Comparison of ENCODE assay signal across 21 cellular contexts in the genomic region with DNA sequence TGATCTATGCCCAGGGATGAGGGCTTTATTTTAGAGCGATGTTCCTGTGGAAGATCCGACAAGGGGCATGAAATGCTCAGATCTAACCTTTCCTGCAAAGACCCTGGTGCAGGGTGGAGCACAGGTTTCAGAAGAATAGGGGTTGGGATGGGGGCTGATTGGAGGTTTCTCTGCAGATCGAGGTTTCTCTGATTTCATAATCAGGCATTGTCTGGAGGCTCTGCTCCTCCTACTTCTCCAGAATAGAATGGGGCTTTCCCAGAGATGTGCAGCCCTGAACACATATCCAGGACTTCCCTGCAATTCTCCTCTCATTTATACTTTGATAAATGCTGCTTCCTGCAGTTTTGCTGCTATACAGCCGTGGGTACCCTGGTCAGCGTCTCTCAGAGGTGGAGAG.
DNase-seq lines count a peak whose midpoint lies in the region; ATAC-seq and TF ChIP-seq lines count a peak whose summit lies in the region.
"Had no signal": no experiment of that assay in that cellular context is flagged by ENCODE, and none has a peak within 500 bp of the region (broad histone marks: within the 10 kb centered on the region; RNA-seq: fewer than 3 reads in every experiment).

No MANE protein-coding gene starts in this region.

- no peaks in the 10 kb centered on the region for H3K36me3 ChIP-seq in GM23248 (ENCODE audit: low read depth)
- no peaks in the 10 kb centered on the region for H3K36me3 ChIP-seq in mucosa of descending colon (ENCODE audit: low read depth)
- H3K36me3 ChIP-seq: BE2C had no signal

- H3K79me2 ChIP-seq in GM23248 (ENCODE audit: insufficient read depth) = no peaks in the 10 kb centered on the region

- H3K9ac ChIP-seq in GM23248 = no peak overlapping the region

- CTCF ChIA-PET in activated CD8-positive, alpha-beta memory T cell treated with anti-CD3 and anti-CD28 coated beads, Interleukin-2, amount 10 ng/mL, durations not matched to agents 7 days and 5 days (lab: Charles Lee) = no interaction called here

- in situ Hi-C loops in GM23248 (cut with MboI) = no loop called here

- no peaks in the 10 kb centered on the region for H3K36me3 Mint-ChIP-seq in activated CD8-positive, alpha-beta memory T cell treated with anti-CD3 and anti-CD28 coated beads, Interleukin-2, amount 10 ng/mL, durations not matched to agents 7 days and 5 days
- no peaks in the 10 kb centered on the region for H3K36me3 Mint-ChIP-seq in activated T-helper 2 cell treated with anti-CD3 and anti-CD28 coated beads, Interferon-gamma antibody, Interleukin-2, Interleukin-4, amounts not matched to agents 10 μg/mL and 5 μg/mL and 100 μg/mL, durations not matched to agents 14 hours and 24 hours and 36 hours (ENCODE audit: low read depth)
- H3K36me3 Mint-ChIP-seq: CD4-positive, CD25-positive, alpha-beta regulatory T cell had no signal

- H3K9me3 ChIP-seq in GM23248 (ENCODE audit: low read depth) (no peaks in the 10 kb centered on the region), mucosa of descending colon (no peaks in the 10 kb centered on the region)
- H3K9me3 ChIP-seq: BE2C had no signal

- no peak overlapping the region for H3K27ac Mint-ChIP-seq in activated CD8-positive, alpha-beta memory T cell treated with anti-CD3 and anti-CD28 coated beads, Interleukin-2, amount 10 ng/mL, durations not matched to agents 7 days and 5 days
- no peak overlapping the region for H3K27ac Mint-ChIP-seq in activated T-helper 2 cell treated with anti-CD3 and anti-CD28 coated beads, Interferon-gamma antibody, Interleukin-2, Interleukin-4, amounts not matched to agents 10 μg/mL and 5 μg/mL and 100 μg/mL, durations not matched to agents 14 hours and 24 hours and 36 hours
- H3K27ac Mint-ChIP-seq: CD8-positive, alpha-beta memory T cell; GM23338 had no signal

- H3K4me3 ChIP-seq in GM23248 (no peak overlapping the region), choroid plexus epithelial cell (ENCODE audit: low read depth, low read length) (no peak overlapping the region), coronary artery (no peak overlapping the region), mucosa of descending colon (no peak overlapping the region)
- H3K4me3 ChIP-seq: GM12878, GM23338 had no signal

- H3K27ac ChIP-seq in GM23248 = no peak overlapping the region
- H3K27ac ChIP-seq in coronary artery = no peak overlapping the region
- H3K27ac ChIP-seq: HL-60 had no signal

- no peak overlapping the region for H2AFZ ChIP-seq in GM23248
- H2AFZ ChIP-seq: GM23338 had no signal

- H3K27me3 ChIP-seq in GM23248 (replicated peaks; ENCODE audit: insufficient read depth) = no peaks in the 10 kb centered on the region
- H3K27me3 ChIP-seq: BE2C had no signal

- H3K27me3 Mint-ChIP-seq in activated CD8-positive, alpha-beta memory T cell treated with anti-CD3 and anti-CD28 coated beads, Interleukin-2, amount 10 ng/mL, durations not matched to agents 7 days and 5 days = no peaks in the 10 kb centered on the region
- no peaks in the 10 kb centered on the region for H3K27me3 Mint-ChIP-seq in activated T-helper 2 cell treated with anti-CD3 and anti-CD28 coated beads, Interferon-gamma antibody, Interleukin-2, Interleukin-4, amounts not matched to agents 10 μg/mL and 5 μg/mL and 100 μg/mL, durations not matched to agents 14 hours and 24 hours and 36 hours (ENCODE audit: low read depth)
- H3K27me3 Mint-ChIP-seq: CD8-positive, alpha-beta memory T cell had no signal

- DNase-seq in GM23248 = peak; percentile 1
- peak; percentile 22 for DNase-seq in NCI-H226
- DNase-seq in choroid plexus epithelial cell (ENCODE audit: low read depth) = peak; percentile 28
- peak in 23 of 42 donors; percentile 2 to 64 (median 26) for DNase-seq in head of caudate nucleus
- DNase-seq in activated CD8-positive, alpha-beta memory T cell treated with anti-CD3 and anti-CD28 coated beads, Interleukin-2, amount 10 ng/mL, durations not matched to agents 7 days and 5 days = no peak
- DNase-seq in coronary artery (ENCODE audit: low spot score) = no peak
- no peak for DNase-seq in activated T-helper 2 cell treated with anti-CD3 and anti-CD28 coated beads, Interferon-gamma antibody, Interleukin-2, Interleukin-4, amounts not matched to agents 10 μg/mL and 5 μg/mL and 100 μg/mL, durations not matched to agents 14 hours and 24 hours and 36 hours (ENCODE audit: low spot score)
- no peak for DNase-seq in mucosa of descending colon
- DNase-seq: ACHN; BE2C; C1 segment of cervical spinal cord; CD4-positive, CD25-positive, alpha-beta regulatory T cell; CD8-positive, alpha-beta memory T cell; COR-L47; DMS 273 treated with DMSO at 0.1 percent for 48 hours; DND-41; EL; HCEC 1CT had no signal

- TF ChIP-seq CTCF in choroid plexus epithelial cell (conservative IDR thresholded peaks at IDR 0.05; ENCODE audit: low read depth, low read length) (no peak), coronary artery (IDR thresholded peaks at IDR 0.05) (no peak), mucosa of descending colon (IDR thresholded peaks at IDR 0.05) (no peak)

- 0 out of 2 replicates have a peak, but pooled peaks cover 3% of the 10 kb centered on the region for H3F3A ChIP-seq in GM23248 (ENCODE audit: insufficient read depth)

- ATAC-seq in activated CD8-positive, alpha-beta memory T cell treated with anti-CD3 and anti-CD28 coated beads, Interleukin-2, amount 10 ng/mL, durations not matched to agents 7 days and 5 days = no peak
- ATAC-seq in mucosa of descending colon = no peak
- ATAC-seq: GM12878, GM23338 had no signal

- H3K9me3 Mint-ChIP-seq in activated CD8-positive, alpha-beta memory T cell treated with anti-CD3 and anti-CD28 coated beads, Interleukin-2, amount 10 ng/mL, durations not matched to agents 7 days and 5 days (ENCODE audit: low read depth) = peaks cover 3% of the 10 kb centered on the region
- H3K9me3 Mint-ChIP-seq in activated T-helper 2 cell treated with anti-CD3 and anti-CD28 coated beads, Interferon-gamma antibody, Interleukin-2, Interleukin-4, amounts not matched to agents 10 μg/mL and 5 μg/mL and 100 μg/mL, durations not matched to agents 14 hours and 24 hours and 36 hours = no peaks in the 10 kb centered on the region
- H3K9me3 Mint-ChIP-seq: GM23338 had no signal

- H3K9me2 ChIP-seq in GM23248 (ENCODE audit: insufficient read depth) = no peaks in the 10 kb centered on the region

- 27 to 38% methylated on average over 5 of the region's 5 CpGs for WGBS in GM23248 (ENCODE audit: low coverage in 1 of 2, low lambda C conversion rate in 2 of 2, missing lambda C conversion rate in 2 of 2), 2 experiments

- H3K4me2 ChIP-seq in GM23248 (ENCODE audit: unreplicated experiment) = no peak overlapping the region
- H3K4me2 ChIP-seq: GM23338 had no signal

- H3K4me1 ChIP-seq in GM23248 (ENCODE audit: insufficient read depth) = peaks cover 13% of the 10 kb centered on the region
- no peaks in the 10 kb centered on the region for H3K4me1 ChIP-seq in mucosa of descending colon (ENCODE audit: low read depth)
- H3K4me1 ChIP-seq: BE2C had no signal

- intact Hi-C loops in head of caudate nucleus (cut with DNase I) (no loop called here), mucosa of descending colon (cut with DNase I, micrococcal nuclease) (no loop called here)
- intact Hi-C loops in activated T-helper 2 cell treated with anti-CD3 and anti-CD28 coated beads, Interferon-gamma antibody, Interleukin-2, Interleukin-4, amounts not matched to agents 10 μg/mL and 5 μg/mL and 100 μg/mL, durations not matched to agents 14 hours and 24 hours and 36 hours (cut with micrococcal nuclease) = no loop called here

- H4K20me1 ChIP-seq in GM23248 (ENCODE audit: insufficient read depth) = no peaks in the 10 kb centered on the region

- H3K4me3 Mint-ChIP-seq in activated CD8-positive, alpha-beta memory T cell treated with anti-CD3 and anti-CD28 coated beads, Interleukin-2, amount 10 ng/mL, durations not matched to agents 7 days and 5 days = no peak overlapping the region
- no peak overlapping the region for H3K4me3 Mint-ChIP-seq in activated T-helper 2 cell treated with anti-CD3 and anti-CD28 coated beads, Interferon-gamma antibody, Interleukin-2, Interleukin-4, amounts not matched to agents 10 μg/mL and 5 μg/mL and 100 μg/mL, durations not matched to agents 14 hours and 24 hours and 36 hours (ENCODE audit: low read depth)
- H3K4me3 Mint-ChIP-seq: CD4-positive, CD25-positive, alpha-beta regulatory T cell; CD8-positive, alpha-beta memory T cell; GM23338 had no signal

- H3K4me1 Mint-ChIP-seq in activated CD8-positive, alpha-beta memory T cell treated with anti-CD3 and anti-CD28 coated beads, Interleukin-2, amount 10 ng/mL, durations not matched to agents 7 days and 5 days = no peaks in the 10 kb centered on the region
- H3K4me1 Mint-ChIP-seq in activated T-helper 2 cell treated with anti-CD3 and anti-CD28 coated beads, Interferon-gamma antibody, Interleukin-2, Interleukin-4, amounts not matched to agents 10 μg/mL and 5 μg/mL and 100 μg/mL, durations not matched to agents 14 hours and 24 hours and 36 hours (ENCODE audit: low read depth) = no peaks in the 10 kb centered on the region
- H3K4me1 Mint-ChIP-seq: CD4-positive, CD25-positive, alpha-beta regulatory T cell; CD8-positive, alpha-beta memory T cell had no signal

Comparison
In these comparisons a context has a peak if more than half of its experiments do, and no peak if none do; other contexts are left out.
1. DNase-seq: peak in GM23248 (single experiment), NCI-H226 (single experiment), choroid plexus epithelial cell (single experiment) and head of caudate nucleus (23 of 42); none in activated CD8-positive, alpha-beta memory T cell treated with anti-CD3 and anti-CD28 coated beads, Interleukin-2, amount 10 ng/mL, durations not matched to agents 7 days and 5 days (single experiment), coronary artery (single experiment), activated T-helper 2 cell treated with anti-CD3 and anti-CD28 coated beads, Interferon-gamma antibody, Interleukin-2, Interleukin-4, amounts not matched to agents 10 μg/mL and 5 μg/mL and 100 μg/mL, durations not matched to agents 14 hours and 24 hours and 36 hours (single experiment) and mucosa of descending colon (0 of 3).